ENCODE assay signal across 22 cellular contexts in genomic region chr20:33716498-33716897, GRCh38. TPM values are rescaled to one million over a fixed set of nuclear protein-coding genes. Genes with fewer than 3 reads are reported as not detected.
"Had no signal": no experiment of that assay in that cellular context is flagged by ENCODE, and none has a peak within 500 bp of the region (broad histone marks: within the 10 kb centered on the region; RNA-seq: fewer than 3 reads in every experiment).

No MANE protein-coding gene starts in this region.

- ATAC-seq: Panc1, PC-3, Right ventricle myocardium inferior, SK-N-SH treated with all-trans-retinoic acid at 6 μM for 48 hours had no signal

- DNase-seq: IMR-90, Karpas-422, KG1, MG63, NCI-H1092, NCI-H1436, NCI-H187, NCI-H2029, NCI-H2081 treated with DMSO at 0.1 percent for 48 hours, NCI-H2171, NCI-H226, NCI-H446, NCI-H510A, NCI-H524 treated with DMSO at 0.1 percent for 48 hours, NCI-H69, NCI-H774, PC-3, SHP77 treated with DMSO at 0.1 percent for 48 hours, SJCRH30 had no signal

- H3K27me3 ChIP-seq: MG63, SJCRH30 had no signal

- H3K27ac ChIP-seq: SJCRH30 had no signal

- H3K9me3 ChIP-seq: MG63, SJCRH30 had no signal

RNA-seq across cellular contexts. Expression of gene PXMP4, which starts 3.6 kb away (rescaled TPM):
- total RNA-seq: PC-3 had no signal
